ENCODE assay signal across 15 cellular contexts in the genomic region with DNA sequence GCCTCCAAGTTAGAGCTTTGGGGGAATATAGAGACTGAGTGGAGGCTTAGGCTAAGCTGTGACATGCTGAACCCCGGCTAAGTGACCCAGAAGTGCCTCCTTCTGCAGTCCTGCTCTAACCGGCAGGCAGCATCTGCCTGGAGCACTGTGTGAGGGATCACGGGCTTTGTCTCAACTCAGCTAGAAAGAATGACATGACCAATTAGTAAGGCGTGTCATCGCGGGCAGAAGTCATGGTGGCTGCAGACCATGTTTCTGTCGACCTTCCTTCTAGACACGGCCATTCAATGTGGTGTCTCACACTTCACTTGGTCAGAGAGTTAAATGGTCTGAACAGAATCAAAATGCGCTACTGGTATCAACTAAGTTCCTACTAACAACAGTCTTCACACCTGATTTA. TPM values are rescaled to one million over a fixed set of nuclear protein-coding genes. Genes with fewer than 3 reads are reported as not detected.
"Had no signal": no experiment of that assay in that cellular context is flagged by ENCODE, and none has a peak within 500 bp of the region (broad histone marks: within the 10 kb centered on the region; RNA-seq: fewer than 3 reads in every experiment).

No MANE protein-coding gene starts in this region.

- H3K9me3 ChIP-seq: ascending aorta, left ventricle myocardium inferior, suprapubic skin, tibial nerve had no signal

- H3K4me1 ChIP-seq: ascending aorta, left ventricle myocardium inferior, tibial nerve had no signal

- ATAC-seq: activated CD4-positive, CD25-positive, alpha-beta regulatory T cell treated with anti-CD3 and anti-CD28 coated beads, Interleukin-2, amount 50 U/mL, for 24 hours; activated naive CD4-positive, alpha-beta T cell treated with anti-CD3 and anti-CD28 coated beads, Interleukin-2, amount 50 U/mL, for 72 hours; activated T-helper 17 cell treated with anti-CD3 and anti-CD28 coated beads, Interleukin-2, amount 50 U/mL, for 72 hours; natural killer cell; stimulated activated naive CD8-positive, alpha-beta T cell treated with anti-CD3 and anti-CD28 coated beads, Interleukin-15, amount 100 ng/mL, for 72 hours had no signal

- H3K27me3 ChIP-seq: ascending aorta, suprapubic skin, tibial nerve had no signal

- DNase-seq: activated CD4-positive, alpha-beta T cell treated with anti-CD3 and anti-CD28 coated beads, Interleukin-2, amount 50 U/mL, for 1 hour; activated T-cell treated with anti-CD3 and anti-CD28 coated beads, Interleukin-2, amount 50 U/mL, for 1 hour; cortex of kidney; endodermal cell; hippocampal formation; left ventricle myocardium inferior; natural killer cell; SIG-M5; stimulated activated naive CD8-positive, alpha-beta T cell treated with anti-CD3 and anti-CD28 coated beads, Interleukin-15, amount 100 ng/mL, for 72 hours had no signal

- H3K4me3 ChIP-seq: ascending aorta, left ventricle myocardium inferior, suprapubic skin, tibial nerve had no signal

- H3K27ac ChIP-seq: ascending aorta, left ventricle myocardium inferior, suprapubic skin, tibial nerve had no signal

RNA-seq across cellular contexts. Expression of gene HUS1B, which starts 35.0 kb away (rescaled TPM):
- total RNA-seq: ascending aorta, left ventricle myocardium inferior had no signal
